9 cellular contexts compared by ENCODE assay signal in genomic region chr11:88231894-88232482, GRCh38. TPM values are rescaled to one million over a fixed set of nuclear protein-coding genes. Genes with fewer than 3 reads are reported as not detected.
DNase-seq lines count a peak whose midpoint lies in the region; ATAC-seq, FAIRE-seq and TF ChIP-seq lines count a peak whose summit lies in the region.
"Had no signal": no experiment of that assay in that cellular context is flagged by ENCODE, and none has a peak within 500 bp of the region (broad histone marks: within the 10 kb centered on the region; RNA-seq: fewer than 3 reads in every experiment).

No MANE protein-coding gene starts in this region.

- peaks cover 30% of the 10 kb centered on the region for H3K36me3 Mint-ChIP-seq in natural killer cell treated with Interleukin-12 subunit alpha and Interleukin-12 subunit beta and Interleukin-15 and Interleukin-18, amount 100 ng/mL, for 72 hours

- no peak overlapping the region for H3K4me3 Mint-ChIP-seq in natural killer cell treated with Interleukin-12 subunit alpha and Interleukin-12 subunit beta and Interleukin-15 and Interleukin-18, amount 100 ng/mL, for 72 hours

- peaks cover 0 to 10% of the 10 kb centered on the region in 2 donors for H3K4me1 Mint-ChIP-seq in natural killer cell treated with Interleukin-12 subunit alpha and Interleukin-12 subunit beta and Interleukin-15 and Interleukin-18, amount 100 ng/mL, for 72 hours (ENCODE audit: low read depth in 2 of 2)

- peak; percentile 85 for ATAC-seq in HG03135 (IDR thresholded peaks at IDR 0.05; ENCODE audit: unreplicated experiment)
- peak; percentile 48 to 71 for ATAC-seq in natural killer cell treated with Interleukin-12 subunit alpha and Interleukin-12 subunit beta and Interleukin-15 and Interleukin-18, amount 100 ng/mL, for 72 hours

- no peaks in the 10 kb centered on the region for H3K27me3 Mint-ChIP-seq in natural killer cell treated with Interleukin-12 subunit alpha and Interleukin-12 subunit beta and Interleukin-15 and Interleukin-18, amount 100 ng/mL, for 72 hours

- intact Hi-C loops in dorsolateral prefrontal cortex (cut with DNase I): no loop called here

- no peak for FAIRE-seq in RCC 7860 (lab: Jason Lieb, UNC)
- FAIRE-seq: A204.1 had no signal

- TF ChIP-seq CTCF in dorsolateral prefrontal cortex (IDR thresholded peaks at IDR 0.05 in 54 of 56, conservative IDR thresholded peaks at IDR 0.05 in 2 of 56; ENCODE audit: low read depth in 1 of 56, partially characterized antibody in 56 of 56): peak in 48 of 56 donors; percentile 5 to 64 (median 40)

- no peak overlapping the region for H3K27ac Mint-ChIP-seq in natural killer cell treated with Interleukin-12 subunit alpha and Interleukin-12 subunit beta and Interleukin-15 and Interleukin-18, amount 100 ng/mL, for 72 hours

- DNase-seq in DMS 273 (lab: John Stamatoyannopoulos, UW; ENCODE audit: unreplicated experiment) (peak; percentile 16), DMS 273 treated with DMSO at 0.1 percent for 48 hours (lab: John Stamatoyannopoulos, UW) (no peak), GM19238 (ENCODE audit: insufficient read length, low spot score) (peak; percentile 13), RCC 7860 (ENCODE audit: low spot score) (peak; percentile 23), dorsolateral prefrontal cortex (no peak), hypothalamus (lab: John Stamatoyannopoulos, UW) (no peak)
- no peak for DNase-seq in natural killer cell treated with Interleukin-12 subunit alpha and Interleukin-12 subunit beta and Interleukin-15 and Interleukin-18, amount 100 ng/mL, for 72 hours (ENCODE audit: low spot score)

- H3K27ac ChIP-seq in dorsolateral prefrontal cortex: no peak overlapping the region

- no peaks in the 10 kb centered on the region for H3K27me3 ChIP-seq in dorsolateral prefrontal cortex

- no peak overlapping the region for H3K4me3 ChIP-seq in dorsolateral prefrontal cortex

- H3K9me3 Mint-ChIP-seq in natural killer cell treated with Interleukin-12 subunit alpha and Interleukin-12 subunit beta and Interleukin-15 and Interleukin-18, amount 100 ng/mL, for 72 hours: peaks cover 21% of the 10 kb centered on the region

RNA-seq across cellular contexts. Expression of gene RAB38, which starts 56.7 kb away (rescaled TPM):
- 1 to 10 TPM in 9 of 120 experiments, under 1 TPM in 64, not detected in 47; 0.32 to 3.0 (median 0.62) TPM for total RNA-seq in dorsolateral prefrontal cortex
- 1 to 10 TPM; 2.2 to 7.2 TPM for total RNA-seq in natural killer cell treated with Interleukin-12 subunit alpha and Interleukin-12 subunit beta and Interleukin-15 and Interleukin-18, amount 100 ng/mL, for 72 hours

Comparison
In these comparisons a context has a peak if more than half of its experiments do, and no peak if none do; other contexts are left out.
1. DNase-seq: peak in DMS 273 (single experiment), GM19238 (single experiment) and RCC 7860 (single experiment); none in DMS 273 treated with DMSO at 0.1 percent for 48 hours (single experiment), dorsolateral prefrontal cortex (0 of 10), natural killer cell treated with Interleukin-12 subunit alpha and Interleukin-12 subunit beta and Interleukin-15 and Interleukin-18, amount 100 ng/mL, for 72 hours (single experiment) and hypothalamus (0 of 51).